21 cellular contexts compared by ENCODE assay signal in the genomic region with DNA sequence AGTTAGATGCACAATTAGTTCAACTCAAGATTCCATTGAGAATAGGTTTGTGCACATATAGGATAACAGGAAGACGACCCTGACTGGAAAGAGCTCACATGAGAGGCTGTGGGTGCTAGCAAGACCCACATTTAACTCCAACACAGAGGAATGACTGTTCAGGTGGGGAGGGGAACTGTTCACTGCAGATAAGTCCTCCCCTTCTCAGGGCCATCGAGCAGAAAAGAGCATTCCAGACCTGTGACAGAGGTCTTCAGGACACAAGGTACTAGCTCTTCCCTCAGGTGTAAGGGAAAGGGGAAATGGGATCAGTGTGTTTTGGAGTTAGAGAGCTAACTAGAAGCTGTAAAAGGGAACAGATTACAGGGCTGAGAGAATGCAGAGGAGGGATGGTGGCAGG. TPM values are rescaled to one million over a fixed set of nuclear protein-coding genes. Genes with fewer than 3 reads are reported as not detected.
DNase-seq lines count a peak whose midpoint lies in the region; ATAC-seq and TF ChIP-seq lines count a peak whose summit lies in the region.
"Had no signal": no experiment of that assay in that cellular context is flagged by ENCODE, and none has a peak within 500 bp of the region (broad histone marks: within the 10 kb centered on the region; RNA-seq: fewer than 3 reads in every experiment).

No MANE protein-coding gene starts in this region.

- H3K36me3 Mint-ChIP-seq in natural killer cell treated with Interleukin-12 subunit alpha and Interleukin-12 subunit beta and Interleukin-15 and Interleukin-18, amount 100 ng/mL, for 72 hours, result peaks cover 15% of the 10 kb centered on the region
- no peaks in the 10 kb centered on the region for H3K36me3 Mint-ChIP-seq in natural killer cell
- H3K36me3 Mint-ChIP-seq in dendritic cell treated with granulocyte-macrophage colony-stimulating factor and Interleukin-4, amounts not matched to agents 40 ng/mL and 50 ng/mL, for 4 days (ENCODE audit: low read depth), result peaks cover 20% of the 10 kb centered on the region
- H3K36me3 Mint-ChIP-seq: CD8-positive, alpha-beta T cell had no signal

- H3K27me3 Mint-ChIP-seq in natural killer cell treated with Interleukin-12 subunit alpha and Interleukin-12 subunit beta and Interleukin-15 and Interleukin-18, amount 100 ng/mL, for 72 hours, result peaks cover 10 to 25% of the 10 kb centered on the region in 2 donors
- peaks cover 13 to 22% of the 10 kb centered on the region in 2 donors for H3K27me3 Mint-ChIP-seq in natural killer cell (ENCODE audit: low read depth in 2 of 2)
- H3K27me3 Mint-ChIP-seq in dendritic cell treated with granulocyte-macrophage colony-stimulating factor and Interleukin-4, amounts not matched to agents 40 ng/mL and 50 ng/mL, for 4 days, result peaks cover 6% of the 10 kb centered on the region

- no peak for DNase-seq in natural killer cell treated with Interleukin-12 subunit alpha and Interleukin-12 subunit beta and Interleukin-15 and Interleukin-18, amount 100 ng/mL, for 72 hours (ENCODE audit: low spot score)
- no peak for DNase-seq in natural killer cell
- DNase-seq in kidney glomerular epithelial cell (lab: John Stamatoyannopoulos, UW), result no peak
- no peak for DNase-seq in nucleus accumbens (lab: John Stamatoyannopoulos, UW)
- DNase-seq: Caco-2; CD4-positive, CD25-positive, alpha-beta regulatory T cell; CD8-positive, alpha-beta T cell; DMS79; EL; GDM1; GOT3 had no signal

- H3K36me3 ChIP-seq in subcutaneous abdominal adipose tissue (ENCODE audit: control insufficient read depth in 5 of 5, insufficient read depth in 5 of 5, low read length in 5 of 5), result peaks cover 0 to 8% (median 4%) of the 10 kb centered on the region in 5 donors
- H3K36me3 ChIP-seq: BLaER1 had no signal

- peak overlapping the region; percentile 14 for H3K27ac ChIP-seq in subcutaneous abdominal adipose tissue (ENCODE audit: low read depth, low read length)
- H3K27ac ChIP-seq: 22Rv1, BLaER1, C4-2B had no signal

- no peaks in the 10 kb centered on the region for H3K9me3 Mint-ChIP-seq in natural killer cell treated with Interleukin-12 subunit alpha and Interleukin-12 subunit beta and Interleukin-15 and Interleukin-18, amount 100 ng/mL, for 72 hours
- no peaks in the 10 kb centered on the region for H3K9me3 Mint-ChIP-seq in natural killer cell
- H3K9me3 Mint-ChIP-seq in dendritic cell treated with granulocyte-macrophage colony-stimulating factor and Interleukin-4, amounts not matched to agents 40 ng/mL and 50 ng/mL, for 4 days, result peaks cover 13% of the 10 kb centered on the region
- H3K9me3 Mint-ChIP-seq: CD8-positive, alpha-beta T cell; HFFc6 had no signal

- no peak overlapping the region for H3K4me3 ChIP-seq in subcutaneous abdominal adipose tissue (ENCODE audit: low read depth in 1 of 5, low read length in 5 of 5)
- H3K4me3 ChIP-seq: BLaER1, GM12878, HAP-1 had no signal

- H3K4me1 Mint-ChIP-seq in natural killer cell treated with Interleukin-12 subunit alpha and Interleukin-12 subunit beta and Interleukin-15 and Interleukin-18, amount 100 ng/mL, for 72 hours (ENCODE audit: low read depth in 2 of 2), result peaks cover 22 to 43% of the 10 kb centered on the region in 2 donors
- no peaks in the 10 kb centered on the region for H3K4me1 Mint-ChIP-seq in natural killer cell
- peaks cover 33% of the 10 kb centered on the region for H3K4me1 Mint-ChIP-seq in dendritic cell treated with granulocyte-macrophage colony-stimulating factor and Interleukin-4, amounts not matched to agents 40 ng/mL and 50 ng/mL, for 4 days (ENCODE audit: low read depth)
- H3K4me1 Mint-ChIP-seq: B cell; CD4-positive, CD25-positive, alpha-beta regulatory T cell had no signal

- H3K27ac Mint-ChIP-seq in natural killer cell treated with Interleukin-12 subunit alpha and Interleukin-12 subunit beta and Interleukin-15 and Interleukin-18, amount 100 ng/mL, for 72 hours, result no peak overlapping the region
- H3K27ac Mint-ChIP-seq in natural killer cell, result no peak overlapping the region
- peak overlapping the region; percentile 23 for H3K27ac Mint-ChIP-seq in dendritic cell treated with granulocyte-macrophage colony-stimulating factor and Interleukin-4, amounts not matched to agents 40 ng/mL and 50 ng/mL, for 4 days
- H3K27ac Mint-ChIP-seq: B cell; CD8-positive, alpha-beta T cell; HFFc6 had no signal

- H3K9ac ChIP-seq in subcutaneous abdominal adipose tissue (ENCODE audit: low read length in 5 of 5), result no peak overlapping the region
- H3K9ac ChIP-seq: BLaER1 had no signal

- TF ChIP-seq CTCF in natural killer cell (IDR thresholded peaks at IDR 0.05), result no peak

- ATAC-seq in natural killer cell treated with Interleukin-12 subunit alpha and Interleukin-12 subunit beta and Interleukin-15 and Interleukin-18, amount 100 ng/mL, for 72 hours, result no peak
- ATAC-seq in natural killer cell (no peak), GM18907 (IDR thresholded peaks at IDR 0.05; ENCODE audit: unreplicated experiment) (no peak)
- ATAC-seq: CD8-positive, alpha-beta T cell; GM12878 had no signal

- intact Hi-C loops in natural killer cell (cut with micrococcal nuclease), result no loop called here
- intact Hi-C loops in dendritic cell treated with granulocyte-macrophage colony-stimulating factor and Interleukin-4, amounts not matched to agents 40 ng/mL and 50 ng/mL, for 4 days (cut with micrococcal nuclease), result no loop called here

- H3K27me3 ChIP-seq in subcutaneous abdominal adipose tissue (ENCODE audit: control insufficient read depth in 5 of 5, insufficient read depth in 4 of 5, low read length in 5 of 5), result no peaks in the 10 kb centered on the region
- H3K27me3 ChIP-seq: BLaER1 had no signal

- peaks cover 0 to 40% (median 12%) of the 10 kb centered on the region in 5 donors for H3K4me1 ChIP-seq in subcutaneous abdominal adipose tissue (ENCODE audit: control insufficient read depth in 5 of 5, insufficient read depth in 5 of 5, low read length in 5 of 5)
- H3K4me1 ChIP-seq: BLaER1, Caco-2 had no signal

- peak overlapping the region; percentile 40 for H3K4me3 Mint-ChIP-seq in natural killer cell treated with Interleukin-12 subunit alpha and Interleukin-12 subunit beta and Interleukin-15 and Interleukin-18, amount 100 ng/mL, for 72 hours
- no peak overlapping the region for H3K4me3 Mint-ChIP-seq in natural killer cell
- H3K4me3 Mint-ChIP-seq in dendritic cell treated with granulocyte-macrophage colony-stimulating factor and Interleukin-4, amounts not matched to agents 40 ng/mL and 50 ng/mL, for 4 days, result no peak overlapping the region
- H3K4me3 Mint-ChIP-seq: B cell; CD4-positive, CD25-positive, alpha-beta regulatory T cell; CD8-positive, alpha-beta T cell; HFFc6 had no signal

- no peaks in the 10 kb centered on the region for H3K9me3 ChIP-seq in subcutaneous abdominal adipose tissue (ENCODE audit: control insufficient read depth in 5 of 5, low read length in 5 of 5)
- H3K9me3 ChIP-seq: BLaER1, Caco-2, HAP-1 had no signal

RNA-seq across cellular contexts. Expression of a gene that starts 8.7 kb away (rescaled TPM):
- 100 to 1,000 TPM in 1 of 2 donors, 10 to 100 TPM in 1; 62.9 to 158 TPM for total RNA-seq in natural killer cell treated with Interleukin-12 subunit alpha and Interleukin-12 subunit beta and Interleukin-15 and Interleukin-18, amount 100 ng/mL, for 72 hours
- 10 to 100 TPM in 1 of 3 donors, under 1 TPM in 1, not detected in 1; 0.72 to 21.9 TPM for total RNA-seq in natural killer cell
- total RNA-seq: Caco-2, GM12878 had no signal

RNA-seq across cellular contexts. Expression of a gene that starts 41.9 kb away (rescaled TPM):
- total RNA-seq in natural killer cell treated with Interleukin-12 subunit alpha and Interleukin-12 subunit beta and Interleukin-15 and Interleukin-18, amount 100 ng/mL, for 72 hours, result 100 to 1,000 TPM in 1 of 2 donors, 10 to 100 TPM in 1; 96.0 to 116 TPM
- total RNA-seq in natural killer cell, result 100 to 1,000 TPM; 114 to 133 (median 128) TPM
